Comparison of ENCODE assay signal across 8 cellular contexts in genomic region chrX:53422915-53423268, GRCh38. TPM values are rescaled to one million over a fixed set of nuclear protein-coding genes. Genes with fewer than 3 reads are reported as not detected.
DNase-seq lines count a peak whose midpoint lies in the region; ATAC-seq lines count a peak whose summit lies in the region.

No MANE protein-coding gene starts in this region.

- H3K9me3 ChIP-seq in subcutaneous abdominal adipose tissue (ENCODE audit: control insufficient read depth in 5 of 5, low read length in 5 of 5), result no peaks in the 10 kb centered on the region

- peak overlapping the region; percentile 87 for H3K4me3 Mint-ChIP-seq in T-helper 2 cell treated with Interferon-gamma antibody and Interleukin-4, amounts not matched to agents 5 μg/mL and 100 μg/mL, for 36 hours
- H3K4me3 Mint-ChIP-seq in activated naive CD8-positive, alpha-beta T cell treated with anti-CD3 and anti-CD28 coated beads, Interleukin-2, amount 10 ng/mL, durations not matched to agents 7 days and 5 days, result peak overlapping the region; percentile 89
- H3K4me3 Mint-ChIP-seq in immature natural killer cell, result peak overlapping the region; percentile 92 to 97 (median 94)

- peak overlapping the region in 4 of 5 donors; percentile 8 to 93 (median 34) for H3K9ac ChIP-seq in subcutaneous abdominal adipose tissue (ENCODE audit: low read length in 5 of 5)

- H3K4me1 Mint-ChIP-seq in T-helper 2 cell treated with Interferon-gamma antibody and Interleukin-4, amounts not matched to agents 5 μg/mL and 100 μg/mL, for 36 hours (ENCODE audit: low read depth), result peaks cover 19% of the 10 kb centered on the region
- H3K4me1 Mint-ChIP-seq in activated naive CD8-positive, alpha-beta T cell treated with anti-CD3 and anti-CD28 coated beads, Interleukin-2, amount 10 ng/mL, durations not matched to agents 7 days and 5 days, result peaks cover 13% of the 10 kb centered on the region
- H3K4me1 Mint-ChIP-seq in immature natural killer cell, result peaks cover 31 to 37% of the 10 kb centered on the region in 2 donors

- H3K36me3 ChIP-seq in subcutaneous abdominal adipose tissue (ENCODE audit: control insufficient read depth in 5 of 5, insufficient read depth in 5 of 5, low read length in 5 of 5), result peaks cover 0 to 7% (median 0%) of the 10 kb centered on the region in 5 donors

- peak overlapping the region; percentile 97 for H3K27ac Mint-ChIP-seq in T-helper 2 cell treated with Interferon-gamma antibody and Interleukin-4, amounts not matched to agents 5 μg/mL and 100 μg/mL, for 36 hours
- peak overlapping the region; percentile 92 for H3K27ac Mint-ChIP-seq in activated naive CD8-positive, alpha-beta T cell treated with anti-CD3 and anti-CD28 coated beads, Interleukin-2, amount 10 ng/mL, durations not matched to agents 7 days and 5 days
- H3K27ac Mint-ChIP-seq in immature natural killer cell, result peak overlapping the region; percentile 94 to 99 (median 98)

- no peaks in the 10 kb centered on the region for H3K27me3 Mint-ChIP-seq in T-helper 2 cell treated with Interferon-gamma antibody and Interleukin-4, amounts not matched to agents 5 μg/mL and 100 μg/mL, for 36 hours (ENCODE audit: low read depth)
- H3K27me3 Mint-ChIP-seq in activated naive CD8-positive, alpha-beta T cell treated with anti-CD3 and anti-CD28 coated beads, Interleukin-2, amount 10 ng/mL, durations not matched to agents 7 days and 5 days, result no peaks in the 10 kb centered on the region
- peaks cover 6 to 14% (median 7%) of the 10 kb centered on the region in 3 donors for H3K27me3 Mint-ChIP-seq in immature natural killer cell (ENCODE audit: low read depth in 3 of 3)

- DNase-seq in T-helper 2 cell treated with Interferon-gamma antibody and Interleukin-4, amounts not matched to agents 5 μg/mL and 100 μg/mL, for 36 hours (ENCODE audit: low spot score), result no peak
- DNase-seq in T-helper 2 cell, result no peak
- no peak for DNase-seq in activated naive CD8-positive, alpha-beta T cell treated with anti-CD3 and anti-CD28 coated beads, Interleukin-2, amount 10 ng/mL, durations not matched to agents 7 days and 5 days
- DNase-seq in immature natural killer cell, result no peak
- no peak for DNase-seq in SKM-1 treated with dmso at 0.1 percent for 144 hours (lab: John Stamatoyannopoulos, UW; ENCODE audit: unreplicated experiment)
- no peak for DNase-seq in stimulated activated CD4-positive, alpha-beta T cell treated with anti-CD3 and anti-CD28 coated beads, Interleukin-2, amount 100 ng/mL, for 24 hours
- DNase-seq in activated CD4-positive, alpha-beta T cell treated with anti-CD3 and anti-CD28 coated beads, Interleukin-2, amount 50 U/mL, for 4 hours, result no peak

- peak overlapping the region; percentile 90 for H3K27ac ChIP-seq in subcutaneous abdominal adipose tissue (ENCODE audit: low read depth, low read length)

- peak overlapping the region; percentile 84 to 92 (median 87) for H3K4me3 ChIP-seq in subcutaneous abdominal adipose tissue (ENCODE audit: low read depth in 1 of 5, low read length in 5 of 5)

- H3K9me3 Mint-ChIP-seq in T-helper 2 cell treated with Interferon-gamma antibody and Interleukin-4, amounts not matched to agents 5 μg/mL and 100 μg/mL, for 36 hours, result no peaks in the 10 kb centered on the region
- H3K9me3 Mint-ChIP-seq in activated naive CD8-positive, alpha-beta T cell treated with anti-CD3 and anti-CD28 coated beads, Interleukin-2, amount 10 ng/mL, durations not matched to agents 7 days and 5 days, result no peaks in the 10 kb centered on the region
- H3K9me3 Mint-ChIP-seq in immature natural killer cell, result no peaks in the 10 kb centered on the region

- H3K36me3 Mint-ChIP-seq in T-helper 2 cell treated with Interferon-gamma antibody and Interleukin-4, amounts not matched to agents 5 μg/mL and 100 μg/mL, for 36 hours (ENCODE audit: low read depth), result peaks cover 14% of the 10 kb centered on the region
- no peaks in the 10 kb centered on the region for H3K36me3 Mint-ChIP-seq in activated naive CD8-positive, alpha-beta T cell treated with anti-CD3 and anti-CD28 coated beads, Interleukin-2, amount 10 ng/mL, durations not matched to agents 7 days and 5 days
- no peaks in the 10 kb centered on the region for H3K36me3 Mint-ChIP-seq in immature natural killer cell

- peaks cover 0 to under 1% (median 0%) of the 10 kb centered on the region in 5 donors for H3K27me3 ChIP-seq in subcutaneous abdominal adipose tissue (ENCODE audit: control insufficient read depth in 5 of 5, insufficient read depth in 4 of 5, low read length in 5 of 5)

- H3K4me1 ChIP-seq in subcutaneous abdominal adipose tissue (ENCODE audit: control insufficient read depth in 5 of 5, insufficient read depth in 5 of 5, low read length in 5 of 5), result peaks cover 9 to 23% (median 20%) of the 10 kb centered on the region in 5 donors

- no peak for ATAC-seq in activated naive CD8-positive, alpha-beta T cell treated with anti-CD3 and anti-CD28 coated beads, Interleukin-2, amount 10 ng/mL, durations not matched to agents 7 days and 5 days (ENCODE audit: low read depth)

- POLR2A ChIA-PET in activated naive CD8-positive, alpha-beta T cell treated with anti-CD3 and anti-CD28 coated beads, Interleukin-2, amount 10 ng/mL, durations not matched to agents 7 days and 5 days (lab: Charles Lee), result interaction anchor here (0.6 to 2.8 kb wide), 12 partner anchors 10 to 331 kb away, joined by 3 to 25 read pairs (median 4); partner anchors contain the start of genes HSD17B10 and KDM5C

RNA-seq across cellular contexts. Expression of gene RIBC1, which starts 0.2 kb away (rescaled TPM):
- 1 to 10 TPM; 1.2 to 1.4 TPM for total RNA-seq in activated naive CD8-positive, alpha-beta T cell treated with anti-CD3 and anti-CD28 coated beads, Interleukin-2, amount 10 ng/mL, durations not matched to agents 7 days and 5 days
- under 1 TPM in 1 of 3 donors, not detected in 2; 0.71 TPM for polyA plus RNA-seq in immature natural killer cell

RNA-seq across cellular contexts. Expression of gene SMC1A, which starts 0.4 kb away (rescaled TPM):
- 100 to 1,000 TPM; 117 TPM for total RNA-seq in activated naive CD8-positive, alpha-beta T cell treated with anti-CD3 and anti-CD28 coated beads, Interleukin-2, amount 10 ng/mL, durations not matched to agents 7 days and 5 days
- polyA plus RNA-seq in immature natural killer cell, result 100 to 1,000 TPM in 1 of 3 donors, 10 to 100 TPM in 2; 43.1 to 105 (median 47.5) TPM

RNA-seq across cellular contexts. Expression of gene HSD17B10, which starts 11.3 kb away (rescaled TPM):
- 10 to 100 TPM; 64.3 to 68.2 TPM for total RNA-seq in activated naive CD8-positive, alpha-beta T cell treated with anti-CD3 and anti-CD28 coated beads, Interleukin-2, amount 10 ng/mL, durations not matched to agents 7 days and 5 days
- 100 to 1,000 TPM; 170 to 194 (median 188) TPM for polyA plus RNA-seq in immature natural killer cell
